In genomic region chr22:42673898-42674390, GRCh38 we compare ENCODE assay signal across 1 cellular context.
TF ChIP-seq lines count a peak whose summit lies in the region.

No MANE protein-coding gene starts in this region.

TF ChIP-seq in endothelial cell of umbilical vein, 7 proteins besides CTCF, POLR2A, EP300 and RAD21:
- TF ChIP-seq GATA2 (IDR thresholded peaks at IDR 0.05; ENCODE audit: insufficient read depth, insufficient read length, low read depth, low read length) = no peak
- TF ChIP-seq MYC (IDR thresholded peaks at IDR 0.05; ENCODE audit: low read depth, low read length) = no peak
- no peak for TF ChIP-seq MAX (IDR thresholded peaks at IDR 0.05; ENCODE audit: insufficient read depth, insufficient read length)
- TF ChIP-seq FOS (IDR thresholded peaks at IDR 0.05; ENCODE audit: borderline replicate concordance, insufficient read depth, low read length) = no peak
- no peak for TF ChIP-seq EZH2 (IDR thresholded peaks at IDR 0.05; ENCODE audit: borderline replicate concordance, low read depth, low read length, severe bottlenecking)
- TF ChIP-seq JUN (IDR thresholded peaks at IDR 0.05; ENCODE audit: borderline replicate concordance, insufficient read depth, insufficient read length, low read depth) = no peak
